In genomic region chr2:181678033-181678586, GRCh38 we compare ENCODE assay signal across 10 cellular contexts. TPM values are rescaled to one million over a fixed set of nuclear protein-coding genes. Genes with fewer than 3 reads are reported as not detected.
DNase-seq lines count a peak whose midpoint lies in the region; ATAC-seq, FAIRE-seq and TF ChIP-seq lines count a peak whose summit lies in the region.
"Had no signal": no experiment of that assay in that cellular context is flagged by ENCODE, and none has a peak within 500 bp of the region (broad histone marks: within the 10 kb centered on the region; RNA-seq: fewer than 3 reads in every experiment).

No MANE protein-coding gene starts in this region.

- no peaks in the 10 kb centered on the region for H4K20me1 ChIP-seq in GM12878 (ENCODE audit: control insufficient read depth, insufficient read depth)

- peaks cover 11 to 39% of the 10 kb centered on the region in 2 experiments for H3K27me3 ChIP-seq in GM12878 (replicated peaks in 1 of 2; ENCODE audit: control insufficient read depth in 2 of 2, insufficient read depth in 2 of 2, low read length in 1 of 2)

- in situ Hi-C loops in GM12878 (cut with MboI): no loop called here

- POLR2A ChIA-PET in GM12878 (lab: Charles Lee): no interaction called here

- no peaks in the 10 kb centered on the region for H3K79me2 ChIP-seq in GM12878 (ENCODE audit: control insufficient read depth, insufficient read depth, low read length)

- no peak for TF ChIP-seq POLR2A in GM12878 (IDR thresholded peaks at IDR 0.05; ENCODE audit: low read depth, low read length)

- no peak for TF ChIP-seq RAD21 in GM12878 (IDR thresholded peaks at IDR 0.05; ENCODE audit: insufficient read depth, low read depth, low read length)

- RAD21 ChIA-PET in GM12878 (lab: Charles Lee; ENCODE audit: unreplicated experiment): no interaction called here

- SMC1A ChIA-PET in GM12878 (lab: Charles Lee; ENCODE audit: uncharacterized antibody, unreplicated experiment): interaction anchor here (0.8 to 1.9 kb wide), 3 partner anchors 19 to 111 kb away, joined by 3 to 7 read pairs (median 3); no protein-coding TSS in a partner anchor

- intact Hi-C loops in GM12878 (cut with micrococcal nuclease; ENCODE audit: unreplicated experiment): no loop called here

- BruUV-seq in GM12878 (replicated peaks; lab: Mats Ljungman, UMichigan): no TSS peak

- FAIRE-seq in GM12878 (lab: Jason Lieb, UNC): no peak

- ATAC-seq in GM12878 (no peak), GM19035 (IDR thresholded peaks at IDR 0.05; ENCODE audit: unreplicated experiment) (no peak)

- TF ChIP-seq CTCF in GM12878 (IDR thresholded peaks at IDR 0.05 in 2 of 3, conservative IDR thresholded peaks at IDR 0.05 in 1 of 3; ENCODE audit: control insufficient read depth in 2 of 3, extremely low read depth in 1 of 3, insufficient read depth in 1 of 3, low read depth in 3 of 3, low read length in 3 of 3): no peak

- H2AFZ ChIP-seq in GM12878 (ENCODE audit: control insufficient read depth, low read depth, low read length): no peak overlapping the region

- 72% methylated on average over 35 of the region's 35 CpGs for WGBS in GM12878 (ENCODE audit: insufficient coverage, insufficient replicate concordance, low lambda C conversion rate, missing lambda C conversion rate)

- H3K9me3 ChIP-seq in GM12878 (replicated peaks; ENCODE audit: control insufficient read depth, insufficient read depth, low read length): peaks cover 2% of the 10 kb centered on the region; the same call in 2 of the 3 replicates
- H3K9me3 ChIP-seq: uterus had no signal

- H3K4me1 ChIP-seq in GM12878 (ENCODE audit: control insufficient read depth, insufficient read depth, low read length): peaks cover 3% of the 10 kb centered on the region; the same call in 1 of the 2 replicates
- H3K4me1 ChIP-seq: uterus had no signal

- H3K4me3 ChIP-seq in GM12878: no peak overlapping the region
- H3K4me3 ChIP-seq: uterus had no signal

- no peak overlapping the region for H3K9ac ChIP-seq in GM12878 (ENCODE audit: control insufficient read depth, insufficient read depth, low read length)

- CTCF ChIA-PET in GM12878 (lab: Yijun Ruan, JAX): no interaction called here

- no peaks in the 10 kb centered on the region for H3K36me3 ChIP-seq in GM12878 (ENCODE audit: control insufficient read depth in 2 of 2, insufficient read depth in 2 of 2, low read length in 1 of 2)
- H3K36me3 ChIP-seq: uterus had no signal

- no peak for TF ChIP-seq EP300 in GM12878 (IDR thresholded peaks at IDR 0.05; ENCODE audit: borderline replicate concordance in 1 of 2, control insufficient read depth in 1 of 2, low read depth in 2 of 2, low read length in 2 of 2)

- H3K4me2 ChIP-seq in GM12878 (ENCODE audit: control insufficient read depth, insufficient read depth): no peak overlapping the region

- no peak overlapping the region for H3K27ac ChIP-seq in GM12878 (ENCODE audit: control insufficient read depth, insufficient read depth)
- H3K27ac ChIP-seq: C4-2B, uterus had no signal

- DNase-seq in activated gamma-delta T cell treated with Interleukin-2 at 50 U/mL for 16 hours (peak; percentile 63), activated gamma-delta T cell (lab: John Stamatoyannopoulos, UW) (no peak), T-helper 1 cell (peak in 4 of 5 donors; percentile 21 to 50 (median 40)), GM12878 (ENCODE audit: low read depth, low spot score) (no peak), kidney glomerular epithelial cell (lab: John Stamatoyannopoulos, UW) (peak; percentile 48), hippocampal formation (lab: John Stamatoyannopoulos, UW) (no peak)
- peak; percentile 50 for DNase-seq in stimulated activated CD4-positive, alpha-beta T cell treated with anti-CD3 and anti-CD28 coated beads, Interleukin-4, amount 100 ng/mL, for 1 hour

TF ChIP-seq in GM12878, 131 proteins besides CTCF, POLR2A, EP300 and RAD21:
- TF ChIP-seq REST (IDR thresholded peaks at IDR 0.05; ENCODE audit: low read depth, low read length) (peak; percentile 90), SREBF2 (IDR thresholded peaks at IDR 0.05; ENCODE audit: low read length) (no peak)

RNA-seq across cellular contexts. Expression of gene NEUROD1, which starts 2.2 kb away (rescaled TPM):
- not detected in 2 replicates for total RNA-seq in GM12878 (2013; cell fraction: nucleolus; rRNA removed)
- total RNA-seq in GM12878 (2014; rRNA removed) (not detected in 2 replicates), GM12878 (2014; rRNA removed; fragmentation: Illumina TruSeq; extraction: Trizol) (not detected in 2 replicates), GM12878 (2021) (not detected in 2 replicates)
- polyA plus RNA-seq in GM12878 (2011; ENCODE audit: low read depth): not detected
- polyA plus RNA-seq in GM12878 (2011; rRNA removed) (not detected in 2 replicates), GM12878 (2014; fragmentation: Illumina TruSeq; extraction: Trizol) (not detected in 2 replicates), GM12878 (2014; fragmentation: Nextera tagmentation; extraction: Ambion mirVana) (not detected), GM12878 (2014; rRNA removed) (not detected in 2 replicates), GM12878 (2016; fragmentation: Nextera tagmentation; extraction: Ambion mirVana) (not detected)
- polyA plus RNA-seq in GM12878 (2011; cell fraction: cytosol; rRNA removed): not detected in 2 replicates
- not detected in 2 replicates for polyA plus RNA-seq in GM12878 (2011; cell fraction: nucleus; rRNA removed)
- polyA plus RNA-seq in GM12878 (2012): not detected in 2 replicates
- not detected in 2 replicates for polyA minus RNA-seq in GM12878 (2011; rRNA and poly(A)+ RNA removed)
- not detected in 2 replicates for polyA minus RNA-seq in GM12878 (2011; cell fraction: cytosol; rRNA and poly(A)+ RNA removed)
- not detected in 2 replicates for polyA minus RNA-seq in GM12878 (2011; cell fraction: nucleus; rRNA and poly(A)+ RNA removed)
- total RNA-seq: uterus had no signal

RNA-seq across cellular contexts. Expression of gene CERKL, which starts 21.2 kb away (rescaled TPM):
- total RNA-seq in GM12878 (2013; cell fraction: nucleolus; rRNA removed): not detected in 2 replicates
- total RNA-seq in GM12878 (2014; rRNA removed) (0.05 and 0.11 TPM in 2 replicates), GM12878 (2014; rRNA removed; fragmentation: Illumina TruSeq; extraction: Trizol) (0.05 and 0.09 TPM in 2 replicates), GM12878 (2021) (not detected in 2 replicates)
- polyA plus RNA-seq in GM12878 (2011; ENCODE audit: low read depth): 6.8 TPM
- polyA plus RNA-seq in GM12878 (2011; rRNA removed) (0.22 and 0.37 TPM in 2 replicates), GM12878 (2014; fragmentation: Illumina TruSeq; extraction: Trizol) (not detected in 2 replicates), GM12878 (2014; fragmentation: Nextera tagmentation; extraction: Ambion mirVana) (10 to 100 TPM; 19.1 to 23.0 TPM), GM12878 (2014; rRNA removed) (0.05 TPM in 1 of 2 replicates, not detected in the other), GM12878 (2016; fragmentation: Nextera tagmentation; extraction: Ambion mirVana) (10 to 100 TPM; 11.8 to 13.6 TPM)
- 0.12 and 0.15 TPM in 2 replicates for polyA plus RNA-seq in GM12878 (2011; cell fraction: cytosol; rRNA removed)
- 0.18 and 0.25 TPM in 2 replicates for polyA plus RNA-seq in GM12878 (2011; cell fraction: nucleus; rRNA removed)
- 16.5 and 17.4 TPM in 2 replicates for polyA plus RNA-seq in GM12878 (2012)
- polyA minus RNA-seq in GM12878 (2011; rRNA and poly(A)+ RNA removed): 0.29 and 0.41 TPM in 2 replicates
- not detected in 2 replicates for polyA minus RNA-seq in GM12878 (2011; cell fraction: cytosol; rRNA and poly(A)+ RNA removed)
- 0.12 and 0.29 TPM in 2 replicates for polyA minus RNA-seq in GM12878 (2011; cell fraction: nucleus; rRNA and poly(A)+ RNA removed)

Comparison
In these comparisons a context has a peak if more than half of its experiments do, and no peak if none do; other contexts are left out.
1. DNase-seq: peak in activated gamma-delta T cell treated with Interleukin-2 at 50 U/mL for 16 hours (single experiment), T-helper 1 cell (4 of 5), kidney glomerular epithelial cell (single experiment) and stimulated activated CD4-positive, alpha-beta T cell treated with anti-CD3 and anti-CD28 coated beads, Interleukin-4, amount 100 ng/mL, for 1 hour (single experiment); none in activated gamma-delta T cell (single experiment), GM12878 (single experiment) and hippocampal formation (0 of 2).